Comparison of ENCODE assay signal across 22 cellular contexts in the genomic region with DNA sequence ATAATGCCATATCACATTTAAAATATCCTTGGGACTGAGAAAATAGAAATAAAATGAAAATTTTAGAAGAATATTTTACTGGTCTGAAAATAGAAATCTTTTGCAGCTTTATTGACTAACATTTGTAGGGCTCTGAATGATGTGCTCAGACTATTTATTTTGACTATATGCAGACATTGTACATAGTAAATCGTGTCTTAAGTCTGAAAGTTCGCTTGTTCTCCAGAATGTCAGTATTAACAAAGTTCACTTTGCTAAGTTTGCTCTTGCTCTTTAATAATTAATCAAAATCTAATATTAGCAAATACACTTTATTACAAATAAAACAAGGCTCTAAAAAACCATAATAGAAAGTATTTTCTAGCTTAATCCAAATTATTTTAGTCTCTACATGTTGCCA.
"Had no signal": no experiment of that assay in that cellular context is flagged by ENCODE, and none has a peak within 500 bp of the region (broad histone marks: within the 10 kb centered on the region; RNA-seq: fewer than 3 reads in every experiment).

No MANE protein-coding gene starts in this region.

- ATAC-seq: stimulated activated effector memory CD8-positive, alpha-beta T cell treated with anti-CD3 and anti-CD28 coated beads, Interleukin-12 subunit alpha, Interleukin-12 subunit beta, amount 100 ng/mL, for 72 hours; stimulated activated memory B cell treated with anti-CD40 and anti-IgM and Interleukin-4, amounts not matched to agents 10 μg/mL and 1 μg/mL and 100 μg/mL, for 72 hours; stimulated activated naive B cell treated with anti-CD40 and anti-IgM and Interleukin-4, amounts not matched to agents 10 μg/mL and 1 μg/mL and 100 μg/mL, for 72 hours; stimulated activated naive CD8-positive, alpha-beta T cell treated with anti-CD3 and anti-CD28 coated beads, Interleukin-15, amount 100 ng/mL, for 72 hours; stimulated activated naive CD8-positive, alpha-beta T cell treated with anti-CD3 and anti-CD28 coated beads, Interleukin-15, Interleukin-2, amounts not matched to agents 100 U/mL and 50 U/mL, for 24 hours; upper lobe of right lung had no signal

- DNase-seq: stimulated activated CD4-positive, alpha-beta T cell treated with anti-CD3 and anti-CD28 coated beads, Interleukin-2, amount 100 ng/mL, for 48 hours; stimulated activated CD4-positive, alpha-beta T cell treated with anti-CD3 and anti-CD28 coated beads, Interleukin-4, amount 100 ng/mL, for 1 hour; stimulated activated CD4-positive, alpha-beta T cell treated with anti-CD3 and anti-CD28 coated beads, Interleukin-4, amount 100 ng/mL, for 24 hours; stimulated activated CD4-positive, alpha-beta T cell treated with anti-CD3 and anti-CD28 coated beads, Interleukin-4, amount 100 ng/mL, for 4 hours; stimulated activated CD8-positive, alpha-beta memory T cell treated with anti-CD3 and anti-CD28 coated beads, Interleukin-4, amount 100 ng/mL, for 48 hours; stimulated activated naive B cell treated with anti-CD40 and anti-IgM and Interleukin-4, amounts not matched to agents 10 μg/mL and 1 μg/mL and 100 μg/mL, for 72 hours; stimulated activated naive CD4-positive, alpha-beta T cell; stimulated activated naive CD4-positive, alpha-beta T cell treated with Interleukin-2 at 50 U/mL for 16 hours; stimulated activated naive CD8-positive, alpha-beta T cell treated with anti-CD3 and anti-CD28 coated beads, Interleukin-15, amount 100 ng/mL, for 72 hours; stimulated activated naive CD8-positive, alpha-beta T cell treated with anti-CD3 and anti-CD28 coated beads, Interleukin-15, Interleukin-2, amounts not matched to agents 100 U/mL and 50 U/mL, for 24 hours; stomach; substantia nigra; testis; thyroid gland; tibial artery; transverse colon; trophoblast cell; upper lobe of left lung; upper lobe of right lung; uterus had no signal
